ENCODE assay signal across 34 cellular contexts in the genomic region with DNA sequence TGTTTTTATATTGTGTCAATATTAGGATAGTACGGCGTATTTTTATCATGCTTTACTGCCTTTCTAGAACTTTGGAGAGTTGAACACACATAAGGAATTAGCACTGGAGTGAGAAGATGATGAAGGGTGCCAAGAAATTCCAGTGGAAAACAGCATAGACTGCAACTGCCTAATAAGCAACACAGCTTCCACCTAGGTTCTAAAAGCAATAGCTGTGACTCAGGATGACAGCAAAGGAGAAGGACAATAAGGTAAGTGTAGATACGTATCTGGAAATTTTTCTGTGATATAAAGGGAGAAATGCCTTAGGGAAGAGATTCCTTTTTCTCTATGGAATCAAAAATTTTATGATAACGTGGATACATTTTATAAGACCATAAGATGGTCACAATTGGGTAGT. TPM values are rescaled to one million over a fixed set of nuclear protein-coding genes. Genes with fewer than 3 reads are reported as not detected.
"Had no signal": no experiment of that assay in that cellular context is flagged by ENCODE, and none has a peak within 500 bp of the region (broad histone marks: within the 10 kb centered on the region; RNA-seq: fewer than 3 reads in every experiment).

No MANE protein-coding gene starts in this region.

- H3K27me3 ChIP-seq: ascending aorta, esophagus muscularis mucosa, gastroesophageal sphincter had no signal

- H3K27ac Mint-ChIP-seq: activated B cell treated with CpG ODN at 0.5 μM for 24 hours; activated CD8-positive, alpha-beta memory T cell treated with anti-CD3 and anti-CD28 coated beads, Interleukin-2, amount 10 ng/mL, durations not matched to agents 7 days and 5 days; activated CD8-positive, alpha-beta T cell treated with anti-CD3 and anti-CD28 coated beads, Interleukin-2, amount 10 ng/mL, durations not matched to agents 7 days and 5 days; activated naive CD4-positive, alpha-beta T cell treated with anti-CD3 and anti-CD28 coated beads, Interleukin-2, amount 10 ng/mL, durations not matched to agents 7 days and 5 days; activated naive CD4-positive, alpha-beta T cell treated with anti-CD3 and anti-CD28 coated beads, Interleukin-2, amount 50 U/mL, for 72 hours; activated naive CD8-positive, alpha-beta T cell treated with anti-CD3 and anti-CD28 coated beads, Interleukin-2, amount 10 ng/mL, durations not matched to agents 7 days and 5 days; brain; dendritic cell treated with granulocyte-macrophage colony-stimulating factor and Interleukin-4, amounts not matched to agents 40 ng/mL and 50 ng/mL, for 4 days; endodermal cell; T-helper 17 cell; T-helper 2 cell treated with Interferon-gamma antibody and Interleukin-4, amounts not matched to agents 5 μg/mL and 100 μg/mL, for 36 hours had no signal

- H3K27me3 Mint-ChIP-seq: activated B cell treated with CpG ODN at 0.5 μM for 24 hours; activated CD8-positive, alpha-beta memory T cell treated with anti-CD3 and anti-CD28 coated beads, Interleukin-2, amount 10 ng/mL, durations not matched to agents 7 days and 5 days; activated naive CD4-positive, alpha-beta T cell treated with anti-CD3 and anti-CD28 coated beads, Interleukin-2, amount 10 ng/mL, durations not matched to agents 7 days and 5 days; activated naive CD8-positive, alpha-beta T cell treated with anti-CD3 and anti-CD28 coated beads, Interleukin-2, amount 10 ng/mL, durations not matched to agents 7 days and 5 days; brain; central memory CD8-positive, alpha-beta T cell; dendritic cell treated with granulocyte-macrophage colony-stimulating factor and Interleukin-4, amounts not matched to agents 40 ng/mL and 50 ng/mL, for 4 days; T-helper 17 cell had no signal

- DNase-seq: activated B cell treated with CpG ODN at 0.5 μM for 24 hours; activated CD4-positive, alpha-beta T cell treated with anti-CD3 and anti-CD28 coated beads for 48 hours; activated CD4-positive, alpha-beta T cell treated with anti-CD3 and anti-CD28 coated beads, Interleukin-2, amount 50 U/mL, for 1 hour; activated CD4-positive, alpha-beta T cell treated with anti-CD3 and anti-CD28 coated beads, Interleukin-2, amount 50 U/mL, for 48 hours; activated CD8-positive, alpha-beta memory T cell treated with anti-CD3 and anti-CD28 coated beads, Interleukin-2, amount 10 ng/mL, durations not matched to agents 7 days and 5 days; activated CD8-positive, alpha-beta memory T cell treated with anti-CD3 and anti-CD28 coated beads, Interleukin-2, amount 50 U/mL, for 4 hours; activated CD8-positive, alpha-beta T cell treated with anti-CD3 and anti-CD28 coated beads, Interleukin-2, amount 10 ng/mL, durations not matched to agents 7 days and 5 days; activated gamma-delta T cell; activated naive CD4-positive, alpha-beta T cell; activated naive CD4-positive, alpha-beta T cell treated with anti-CD3 and anti-CD28 coated beads, Interleukin-2, amount 10 ng/mL, durations not matched to agents 7 days and 5 days; activated naive CD8-positive, alpha-beta T cell treated with anti-CD3 and anti-CD28 coated beads, Interleukin-2, amount 10 ng/mL, durations not matched to agents 7 days and 5 days; activated T-cell treated with anti-CD3 and anti-CD28 coated beads, Interleukin-2, amount 50 U/mL, for 1 hour; activated T-cell treated with anti-CD3 and anti-CD28 coated beads, Interleukin-2, amount 50 U/mL, for 48 hours; dorsolateral prefrontal cortex; effector memory CD4-positive, alpha-beta T cell; endodermal cell; erythroblast; foreskin melanocyte; heart right ventricle; T-helper 1 cell; T-helper 17 cell; T1000; WERI-Rb-1 had no signal

- H3K4me1 ChIP-seq: ascending aorta, breast epithelium, esophagus muscularis mucosa, gastroesophageal sphincter, heart right ventricle had no signal

- H3K36me3 Mint-ChIP-seq: activated CD8-positive, alpha-beta memory T cell treated with anti-CD3 and anti-CD28 coated beads, Interleukin-2, amount 10 ng/mL, durations not matched to agents 7 days and 5 days; activated naive CD4-positive, alpha-beta T cell treated with anti-CD3 and anti-CD28 coated beads, Interleukin-2, amount 10 ng/mL, durations not matched to agents 7 days and 5 days; activated naive CD4-positive, alpha-beta T cell treated with anti-CD3 and anti-CD28 coated beads, Interleukin-2, amount 50 U/mL, for 72 hours; activated naive CD8-positive, alpha-beta T cell treated with anti-CD3 and anti-CD28 coated beads, Interleukin-2, amount 10 ng/mL, durations not matched to agents 7 days and 5 days; brain had no signal

- H3K4me3 Mint-ChIP-seq: activated B cell treated with CpG ODN at 0.5 μM for 24 hours; activated CD8-positive, alpha-beta memory T cell treated with anti-CD3 and anti-CD28 coated beads, Interleukin-2, amount 10 ng/mL, durations not matched to agents 7 days and 5 days; activated CD8-positive, alpha-beta T cell treated with anti-CD3 and anti-CD28 coated beads, Interleukin-2, amount 10 ng/mL, durations not matched to agents 7 days and 5 days; activated naive CD4-positive, alpha-beta T cell treated with anti-CD3 and anti-CD28 coated beads, Interleukin-2, amount 10 ng/mL, durations not matched to agents 7 days and 5 days; activated naive CD8-positive, alpha-beta T cell treated with anti-CD3 and anti-CD28 coated beads, Interleukin-2, amount 10 ng/mL, durations not matched to agents 7 days and 5 days; central memory CD8-positive, alpha-beta T cell; dendritic cell treated with granulocyte-macrophage colony-stimulating factor and Interleukin-4, amounts not matched to agents 40 ng/mL and 50 ng/mL, for 4 days; endodermal cell; T-helper 17 cell; T-helper 2 cell treated with Interferon-gamma antibody and Interleukin-4, amounts not matched to agents 5 μg/mL and 100 μg/mL, for 36 hours had no signal

- H3K4me1 Mint-ChIP-seq: activated B cell treated with CpG ODN at 0.5 μM for 24 hours; activated CD8-positive, alpha-beta memory T cell treated with anti-CD3 and anti-CD28 coated beads, Interleukin-2, amount 10 ng/mL, durations not matched to agents 7 days and 5 days; activated naive CD4-positive, alpha-beta T cell treated with anti-CD3 and anti-CD28 coated beads, Interleukin-2, amount 10 ng/mL, durations not matched to agents 7 days and 5 days; activated naive CD8-positive, alpha-beta T cell treated with anti-CD3 and anti-CD28 coated beads, Interleukin-2, amount 10 ng/mL, durations not matched to agents 7 days and 5 days; central memory CD8-positive, alpha-beta T cell; T-helper 17 cell had no signal

- ATAC-seq: activated CD4-positive, CD25-positive, alpha-beta regulatory T cell treated with anti-CD3 and anti-CD28 coated beads, Interleukin-2, amount 50 U/mL, for 24 hours; activated CD8-positive, alpha-beta memory T cell treated with anti-CD3 and anti-CD28 coated beads, Interleukin-2, amount 10 ng/mL, durations not matched to agents 7 days and 5 days; activated CD8-positive, alpha-beta T cell treated with anti-CD3 and anti-CD28 coated beads, Interleukin-2, amount 10 ng/mL, durations not matched to agents 7 days and 5 days; activated naive CD4-positive, alpha-beta T cell treated with anti-CD3 and anti-CD28 coated beads, Interleukin-2, amount 50 U/mL, for 72 hours; gastroesophageal sphincter; heart right ventricle; T-helper 17 cell had no signal

- H3K36me3 ChIP-seq: ascending aorta, breast epithelium, esophagus muscularis mucosa, gastroesophageal sphincter, heart right ventricle, WERI-Rb-1 had no signal

- H3K9me3 Mint-ChIP-seq: activated B cell treated with CpG ODN at 0.5 μM for 24 hours; activated naive CD4-positive, alpha-beta T cell treated with anti-CD3 and anti-CD28 coated beads, Interleukin-2, amount 10 ng/mL, durations not matched to agents 7 days and 5 days; activated naive CD8-positive, alpha-beta T cell treated with anti-CD3 and anti-CD28 coated beads, Interleukin-2, amount 10 ng/mL, durations not matched to agents 7 days and 5 days; brain; dendritic cell treated with granulocyte-macrophage colony-stimulating factor and Interleukin-4, amounts not matched to agents 40 ng/mL and 50 ng/mL, for 4 days; endodermal cell had no signal

- H3K4me3 ChIP-seq: ascending aorta, breast epithelium, coronary artery, dorsolateral prefrontal cortex, esophagus muscularis mucosa, gastroesophageal sphincter, heart right ventricle had no signal

- H3K9me3 ChIP-seq: ascending aorta, breast epithelium, esophagus muscularis mucosa, gastroesophageal sphincter, heart right ventricle had no signal

- H3K27ac ChIP-seq: ascending aorta, breast epithelium, coronary artery, dorsolateral prefrontal cortex, esophagus muscularis mucosa, gastroesophageal sphincter, heart right ventricle, WERI-Rb-1 had no signal

RNA-seq across cellular contexts. Expression of a gene that starts 7.4 kb away (rescaled TPM):
- total RNA-seq: activated CD8-positive, alpha-beta T cell treated with anti-CD3 and anti-CD28 coated beads, Interleukin-2, amount 10 ng/mL, durations not matched to agents 7 days and 5 days; activated naive CD4-positive, alpha-beta T cell treated with anti-CD3 and anti-CD28 coated beads, Interleukin-2, amount 50 U/mL, for 72 hours; activated naive CD8-positive, alpha-beta T cell treated with anti-CD3 and anti-CD28 coated beads, Interleukin-2, amount 10 ng/mL, durations not matched to agents 7 days and 5 days; T-helper 17 cell had no signal
